In genomic region chr4:152138451-152138850, GRCh38 we compare ENCODE assay signal across 1 cellular context.
TF ChIP-seq lines count a peak whose summit lies in the region.

No MANE protein-coding gene starts in this region.

TF ChIP-seq in H1, 55 proteins besides CTCF, POLR2A, EP300 and RAD21 (continued from another document):
- TF ChIP-seq, protein P1, sequence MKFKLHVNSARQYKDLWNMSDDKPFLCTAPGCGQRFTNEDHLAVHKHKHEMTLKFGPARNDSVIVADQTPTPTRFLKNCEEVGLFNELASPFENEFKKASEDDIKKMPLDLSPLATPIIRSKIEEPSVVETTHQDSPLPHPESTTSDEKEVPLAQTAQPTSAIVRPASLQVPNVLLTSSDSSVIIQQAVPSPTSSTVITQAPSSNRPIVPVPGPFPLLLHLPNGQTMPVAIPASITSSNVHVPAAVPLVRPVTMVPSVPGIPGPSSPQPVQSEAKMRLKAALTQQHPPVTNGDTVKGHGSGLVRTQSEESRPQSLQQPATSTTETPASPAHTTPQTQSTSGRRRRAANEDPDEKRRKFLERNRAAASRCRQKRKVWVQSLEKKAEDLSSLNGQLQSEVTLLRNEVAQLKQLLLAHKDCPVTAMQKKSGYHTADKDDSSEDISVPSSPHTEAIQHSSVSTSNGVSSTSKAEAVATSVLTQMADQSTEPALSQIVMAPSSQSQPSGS (IDR thresholded peaks at IDR 0.05; ENCODE audit: low read length) = no peak
- TF ChIP-seq ZNF274 (IDR thresholded peaks at IDR 0.05; ENCODE audit: borderline replicate concordance, extremely low read depth, low read length) = no peak
- TF ChIP-seq TEAD4 (IDR thresholded peaks at IDR 0.05; ENCODE audit: low read depth, low read length) = no peak
- no peak for TF ChIP-seq EZH2 (IDR thresholded peaks at IDR 0.05; ENCODE audit: low read depth, low read length, severe bottlenecking)
- no peak for TF ChIP-seq SAP30 (IDR thresholded peaks at IDR 0.05; ENCODE audit: insufficient read depth, insufficient replicate concordance, low read length)
- TF ChIP-seq RNF2 (IDR thresholded peaks at IDR 0.05; ENCODE audit: borderline replicate concordance, low read depth, low read length, missing control alignments, poor library complexity, severe bottlenecking) = no peak
- no peak for TF ChIP-seq CHD1 (IDR thresholded peaks at IDR 0.05; ENCODE audit: low read depth, low read length)
- no peak for TF ChIP-seq JUND (IDR thresholded peaks at IDR 0.05; ENCODE audit: low read length)
- no peak for TF ChIP-seq KDM1A (IDR thresholded peaks at IDR 0.05; ENCODE audit: borderline replicate concordance, low read length)
- TF ChIP-seq CTBP2 (IDR thresholded peaks at IDR 0.05; ENCODE audit: borderline replicate concordance, insufficient read depth, insufficient read length, low read length) = no peak
- no peak for TF ChIP-seq SIN3A (conservative IDR thresholded peaks at IDR 0.05 in 1 of 2, IDR thresholded peaks at IDR 0.05 in 1 of 2; ENCODE audit: low read depth in 1 of 2, low read length in 2 of 2)
- TF ChIP-seq CBX5 (IDR thresholded peaks at IDR 0.05; ENCODE audit: low read depth, low read length) = no peak
- no peak for TF ChIP-seq TCF12 (IDR thresholded peaks at IDR 0.05; ENCODE audit: low read depth, low read length)
- TF ChIP-seq SIX5 (IDR thresholded peaks at IDR 0.05; ENCODE audit: low read depth, low read length) = no peak
- TF ChIP-seq, protein P2, sequence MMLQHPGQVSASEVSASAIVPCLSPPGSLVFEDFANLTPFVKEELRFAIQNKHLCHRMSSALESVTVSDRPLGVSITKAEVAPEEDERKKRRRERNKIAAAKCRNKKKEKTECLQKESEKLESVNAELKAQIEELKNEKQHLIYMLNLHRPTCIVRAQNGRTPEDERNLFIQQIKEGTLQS (IDR thresholded peaks at IDR 0.05; ENCODE audit: insufficient read depth, low read depth, low read length) = no peak
- no peak for TF ChIP-seq RBBP5 (IDR thresholded peaks at IDR 0.05; ENCODE audit: borderline replicate concordance, low read depth, low read length)
- TF ChIP-seq POLR2AphosphoS5 (IDR thresholded peaks at IDR 0.05; ENCODE audit: low read depth, low read length) = no peak
- no peak for TF ChIP-seq FOSL1 (IDR thresholded peaks at IDR 0.05; ENCODE audit: insufficient read depth, low read depth, low read length)
- no peak for TF ChIP-seq KDM5A (IDR thresholded peaks at IDR 0.05; ENCODE audit: low read length)
